In genomic region chr7:137985897-137986251, GRCh38 we compare ENCODE assay signal across 9 cellular contexts. TPM values are rescaled to one million over a fixed set of nuclear protein-coding genes. Genes with fewer than 3 reads are reported as not detected.
DNase-seq lines count a peak whose midpoint lies in the region; ATAC-seq and TF ChIP-seq lines count a peak whose summit lies in the region.
"Had no signal": no experiment of that assay in that cellular context is flagged by ENCODE, and none has a peak within 500 bp of the region (broad histone marks: within the 10 kb centered on the region; RNA-seq: fewer than 3 reads in every experiment).

No MANE protein-coding gene starts in this region.

- peak overlapping the region in 1 of 2 donors; percentile 16 for H3K9ac ChIP-seq in colonic mucosa (ENCODE audit: low read depth in 2 of 2, low read length in 2 of 2)

- peaks cover 0 to 10% (median 0%) of the 10 kb centered on the region in 11 donors for H3K9me3 ChIP-seq in heart right ventricle
- H3K9me3 ChIP-seq in heart left ventricle = no peaks in the 10 kb centered on the region
- no peaks in the 10 kb centered on the region for H3K9me3 ChIP-seq in colonic mucosa

- H3K4me3 ChIP-seq in heart right ventricle (no peak overlapping the region), heart left ventricle (no peak overlapping the region), colonic mucosa (no peak overlapping the region), urinary bladder (ENCODE audit: low read depth, low read length) (no peak overlapping the region)
- H3K4me3 ChIP-seq: SK-N-MC had no signal

- DNase-seq in heart right ventricle (no peak), heart left ventricle (no peak), colonic mucosa (no peak), NOMO-1 (lab: John Stamatoyannopoulos, UW; ENCODE audit: unreplicated experiment in 2 of 2) (no peak), SKM-1 (lab: John Stamatoyannopoulos, UW; ENCODE audit: unreplicated experiment) (no peak), SKM-1 treated with dmso at 0.1 percent for 144 hours (lab: John Stamatoyannopoulos, UW; ENCODE audit: unreplicated experiment) (no peak)

- peak overlapping the region in 7 of 10 donors; percentile 9 to 90 (median 56) for H3K27ac ChIP-seq in heart right ventricle
- H3K27ac ChIP-seq in heart left ventricle = peak overlapping the region in 6 of 12 donors; percentile 34 to 94 (median 49)
- H3K27ac ChIP-seq in colonic mucosa = peak overlapping the region; percentile 73
- H3K27ac ChIP-seq in urinary bladder (ENCODE audit: low read depth) = peak overlapping the region; percentile 12
- H3K27ac ChIP-seq: SK-N-MC had no signal

- TF ChIP-seq CTCF in heart right ventricle (IDR thresholded peaks at IDR 0.05) (no peak), heart left ventricle (IDR thresholded peaks at IDR 0.05) (no peak), colonic mucosa (IDR thresholded peaks at IDR 0.05) (no peak)

- ATAC-seq in heart right ventricle = no peak
- ATAC-seq in heart left ventricle = no peak
- ATAC-seq in HG02943 (IDR thresholded peaks at IDR 0.05; ENCODE audit: low read depth, unreplicated experiment) = peak; percentile 48

- WGBS in heart right ventricle, 2 donors = 95 to 99% methylated on average over 3 of the region's 3 CpGs
- 91 to 97% (median 94%) methylated on average over 3 of the region's 3 CpGs for WGBS in heart left ventricle, 4 donors
- WGBS in urinary bladder = 93% methylated on average over 3 of the region's 3 CpGs

- H3K36me3 ChIP-seq in heart right ventricle (peaks cover 0 to 10% (median 0%) of the 10 kb centered on the region in 9 donors), heart left ventricle (no peaks in the 10 kb centered on the region), colonic mucosa (no peaks in the 10 kb centered on the region), urinary bladder (ENCODE audit: insufficient read depth) (no peaks in the 10 kb centered on the region)

- intact Hi-C loops in heart right ventricle (cut with DNase I) = loop anchor here in 2 of 10 donors (5.0 kb wide), 2 partner anchors 34 to 44 kb away; no protein-coding TSS in a partner anchor
- intact Hi-C loops in heart left ventricle (cut with DNase I) = loop anchor here in 1 of 10 donors (5.0 kb wide), 1 partner anchor 44 kb away; no protein-coding TSS in a partner anchor
- intact Hi-C loops in colonic mucosa (cut with DNase I) = no loop called here

- TF ChIP-seq POLR2A in heart left ventricle (IDR thresholded peaks at IDR 0.05) = no peak

- H3K4me1 ChIP-seq in heart right ventricle = peaks cover 24 to 100% (median 80%) of the 10 kb centered on the region in 9 donors
- peaks cover 0 to 97% (median 84%) of the 10 kb centered on the region in 12 donors for H3K4me1 ChIP-seq in heart left ventricle
- H3K4me1 ChIP-seq in colonic mucosa = peaks cover 19% of the 10 kb centered on the region
- H3K4me1 ChIP-seq in urinary bladder (ENCODE audit: insufficient read depth) = peaks cover 11% of the 10 kb centered on the region

- H3K27me3 ChIP-seq in heart right ventricle = no peaks in the 10 kb centered on the region
- no peaks in the 10 kb centered on the region for H3K27me3 ChIP-seq in heart left ventricle
- no peaks in the 10 kb centered on the region for H3K27me3 ChIP-seq in colonic mucosa

RNA-seq across cellular contexts. Expression of gene CREB3L2, which starts 16.0 kb away (rescaled TPM):
- total RNA-seq in heart right ventricle (10 to 100 TPM; 16.1 to 34.2 (median 23.7) TPM), heart left ventricle (10 to 100 TPM; 18.3 to 40.6 (median 22.0) TPM), colonic mucosa (10 to 100 TPM; 45.8 to 46.0 TPM), urinary bladder (31.5 TPM)
- polyA plus RNA-seq in heart right ventricle (1 to 10 TPM; 4.2 to 8.4 TPM), heart left ventricle (10 to 100 TPM in 1 of 2 donors, 1 to 10 TPM in 1; 4.0 to 13.2 TPM), urinary bladder (20.7 TPM)
